26 cellular contexts compared by ENCODE assay signal in genomic region chr11:17286332-17286731, GRCh38. TPM values are rescaled to one million over a fixed set of nuclear protein-coding genes. Genes with fewer than 3 reads are reported as not detected.
DNase-seq lines count a peak whose midpoint lies in the region; ATAC-seq and TF ChIP-seq lines count a peak whose summit lies in the region.
"Had no signal": no experiment of that assay in that cellular context is flagged by ENCODE, and none has a peak within 500 bp of the region (broad histone marks: within the 10 kb centered on the region; RNA-seq: fewer than 3 reads in every experiment).

No MANE protein-coding gene starts in this region.

- no peak for DNase-seq in activated T-cell treated with anti-CD3 and anti-CD28 coated beads, Interleukin-2, amount 50 U/mL, for 24 hours
- no peak for DNase-seq in activated T-cell treated with anti-CD3 and anti-CD28 coated beads for 4 hours
- no peak for DNase-seq in CD8-positive, alpha-beta memory T cell
- DNase-seq in activated T-helper 1 cell treated with anti-CD3 and anti-CD28 coated beads, Interleukin-12 subunit alpha, Interleukin-12 subunit beta, Interleukin-2, Interleukin-4 antibody, amounts not matched to agents 30 ng/mL and 10 ng/mL and 1 ng/mL, durations not matched to agents 14 hours and 24 hours and 36 hours (ENCODE audit: low spot score) = no peak
- no peak for DNase-seq in natural killer cell treated with Interleukin-12 subunit alpha and Interleukin-12 subunit beta and Interleukin-15 and Interleukin-18, amount 100 ng/mL, for 72 hours (ENCODE audit: low spot score)
- no peak for DNase-seq in glomerular visceral epithelial cell (ENCODE audit: extremely low spot score)
- DNase-seq in posterior cingulate gyrus = no peak
- DNase-seq: activated T-cell treated with anti-CD3 and anti-CD28 coated beads, Interleukin-2, amount 50 U/mL, for 48 hours; colonic mucosa; COR-L47; H7; hippocampal formation; left colon; NCI-H1417 treated with DMSO at 0.1 percent for 48 hours; NCI-H2029 treated with DMSO at 0.1 percent for 48 hours; NCI-H524 treated with DMSO at 0.1 percent for 48 hours; pancreas; retina had no signal

- CTCF ChIA-PET in CD8-positive, alpha-beta memory T cell (lab: Charles Lee) = interaction anchor here (1.0 to 2.1 kb wide), 2 partner anchors 10 to 68 kb away, joined by 5 to 7 read pairs; partner anchors contain the start of gene NUCB2

- peak overlapping the region; percentile 3 for H3K4me3 ChIP-seq in CD8-positive, alpha-beta memory T cell (ENCODE audit: low read length)
- H3K4me3 ChIP-seq: ascending aorta, cardiac muscle cell, colonic mucosa, mucosa of descending colon, pancreas had no signal

- H3K27me3 Mint-ChIP-seq in activated T-cell treated with anti-CD3 and anti-CD28 coated beads, Interleukin-2, amount 50 U/mL, for 24 hours = no peaks in the 10 kb centered on the region
- H3K27me3 Mint-ChIP-seq in CD8-positive, alpha-beta memory T cell = no peaks in the 10 kb centered on the region
- H3K27me3 Mint-ChIP-seq in activated T-helper 1 cell treated with anti-CD3 and anti-CD28 coated beads, Interleukin-12 subunit alpha, Interleukin-12 subunit beta, Interleukin-2, Interleukin-4 antibody, amounts not matched to agents 30 ng/mL and 10 ng/mL and 1 ng/mL, durations not matched to agents 14 hours and 24 hours and 36 hours (ENCODE audit: insufficient read depth) = peaks cover 1% of the 10 kb centered on the region
- H3K27me3 Mint-ChIP-seq in natural killer cell treated with Interleukin-12 subunit alpha and Interleukin-12 subunit beta and Interleukin-15 and Interleukin-18, amount 100 ng/mL, for 72 hours = no peaks in the 10 kb centered on the region
- H3K27me3 Mint-ChIP-seq: B cell had no signal

- no peaks in the 10 kb centered on the region for H3K27me3 ChIP-seq in CD8-positive, alpha-beta memory T cell (ENCODE audit: insufficient read depth, low read length, poor library complexity, severe bottlenecking)
- H3K27me3 ChIP-seq: ascending aorta, cardiac muscle cell, colonic mucosa, pancreas had no signal

- peaks cover 36% of the 10 kb centered on the region for H3K36me3 Mint-ChIP-seq in activated T-cell treated with anti-CD3 and anti-CD28 coated beads, Interleukin-2, amount 50 U/mL, for 24 hours (ENCODE audit: low read depth)
- H3K36me3 Mint-ChIP-seq in CD8-positive, alpha-beta memory T cell = peaks cover 8 to 44% (median 10%) of the 10 kb centered on the region in 3 donors
- H3K36me3 Mint-ChIP-seq in activated T-helper 1 cell treated with anti-CD3 and anti-CD28 coated beads, Interleukin-12 subunit alpha, Interleukin-12 subunit beta, Interleukin-2, Interleukin-4 antibody, amounts not matched to agents 30 ng/mL and 10 ng/mL and 1 ng/mL, durations not matched to agents 14 hours and 24 hours and 36 hours (ENCODE audit: low read depth) = peaks cover 42% of the 10 kb centered on the region
- no peaks in the 10 kb centered on the region for H3K36me3 Mint-ChIP-seq in natural killer cell treated with Interleukin-12 subunit alpha and Interleukin-12 subunit beta and Interleukin-15 and Interleukin-18, amount 100 ng/mL, for 72 hours

- intact Hi-C loops in activated T-helper 1 cell treated with anti-CD3 and anti-CD28 coated beads, Interleukin-12 subunit alpha, Interleukin-12 subunit beta, Interleukin-2, Interleukin-4 antibody, amounts not matched to agents 30 ng/mL and 10 ng/mL and 1 ng/mL, durations not matched to agents 14 hours and 24 hours and 36 hours (cut with micrococcal nuclease) = loop anchor here (1.0 kb wide), 1 partner anchor 12 kb away; no protein-coding TSS in a partner anchor
- intact Hi-C loops in posterior cingulate gyrus (cut with DNase I) = no loop called here

- H3K36me3 ChIP-seq in CD8-positive, alpha-beta memory T cell (ENCODE audit: insufficient read depth, low read length) = no peaks in the 10 kb centered on the region
- H3K36me3 ChIP-seq: colonic mucosa had no signal

- POLR2A ChIA-PET in CD8-positive, alpha-beta memory T cell (lab: Charles Lee) = interaction anchor here (0.6 to 2.7 kb wide), 5 partner anchors 9 to 103 kb away, joined by 3 to 17 read pairs (median 3); partner anchors contain the start of gene NUCB2

- H3K27ac Mint-ChIP-seq in activated T-cell treated with anti-CD3 and anti-CD28 coated beads, Interleukin-2, amount 50 U/mL, for 24 hours = peak overlapping the region; percentile 30
- H3K27ac Mint-ChIP-seq in CD8-positive, alpha-beta memory T cell = peak overlapping the region; percentile 62 to 90 (median 79)
- peak overlapping the region; percentile 44 for H3K27ac Mint-ChIP-seq in activated T-helper 1 cell treated with anti-CD3 and anti-CD28 coated beads, Interleukin-12 subunit alpha, Interleukin-12 subunit beta, Interleukin-2, Interleukin-4 antibody, amounts not matched to agents 30 ng/mL and 10 ng/mL and 1 ng/mL, durations not matched to agents 14 hours and 24 hours and 36 hours
- H3K27ac Mint-ChIP-seq in natural killer cell treated with Interleukin-12 subunit alpha and Interleukin-12 subunit beta and Interleukin-15 and Interleukin-18, amount 100 ng/mL, for 72 hours = peak overlapping the region; percentile 28 to 56
- H3K27ac Mint-ChIP-seq: activated naive CD4-positive, alpha-beta T cell treated with anti-CD3 and anti-CD28 coated beads, Interleukin-2, amount 50 U/mL, for 72 hours; B cell had no signal

- peaks cover 45% of the 10 kb centered on the region for H3K4me1 ChIP-seq in CD8-positive, alpha-beta memory T cell (ENCODE audit: insufficient read depth, low read length)
- H3K4me1 ChIP-seq: ascending aorta, colonic mucosa had no signal

- H3K4me3 Mint-ChIP-seq in activated T-cell treated with anti-CD3 and anti-CD28 coated beads, Interleukin-2, amount 50 U/mL, for 24 hours = no peak overlapping the region
- peak overlapping the region in 4 of 7 donors; percentile 16 to 62 (median 50) for H3K4me3 Mint-ChIP-seq in CD8-positive, alpha-beta memory T cell
- H3K4me3 Mint-ChIP-seq in activated T-helper 1 cell treated with anti-CD3 and anti-CD28 coated beads, Interleukin-12 subunit alpha, Interleukin-12 subunit beta, Interleukin-2, Interleukin-4 antibody, amounts not matched to agents 30 ng/mL and 10 ng/mL and 1 ng/mL, durations not matched to agents 14 hours and 24 hours and 36 hours = no peak overlapping the region
- H3K4me3 Mint-ChIP-seq in natural killer cell treated with Interleukin-12 subunit alpha and Interleukin-12 subunit beta and Interleukin-15 and Interleukin-18, amount 100 ng/mL, for 72 hours = no peak overlapping the region
- H3K4me3 Mint-ChIP-seq: B cell had no signal

- ATAC-seq in natural killer cell treated with Interleukin-12 subunit alpha and Interleukin-12 subunit beta and Interleukin-15 and Interleukin-18, amount 100 ng/mL, for 72 hours = peak in 1 of 2 donors; percentile 48
- ATAC-seq in SK-N-SH treated with all-trans-retinoic acid at 6 μM for 48 hours = no peak
- ATAC-seq: left colon, pancreas had no signal

- H3K4me1 Mint-ChIP-seq in activated T-cell treated with anti-CD3 and anti-CD28 coated beads, Interleukin-2, amount 50 U/mL, for 24 hours (ENCODE audit: low read depth) = peaks cover 53% of the 10 kb centered on the region
- H3K4me1 Mint-ChIP-seq in CD8-positive, alpha-beta memory T cell = peaks cover 46 to 72% (median 69%) of the 10 kb centered on the region in 3 donors
- peaks cover 50% of the 10 kb centered on the region for H3K4me1 Mint-ChIP-seq in activated T-helper 1 cell treated with anti-CD3 and anti-CD28 coated beads, Interleukin-12 subunit alpha, Interleukin-12 subunit beta, Interleukin-2, Interleukin-4 antibody, amounts not matched to agents 30 ng/mL and 10 ng/mL and 1 ng/mL, durations not matched to agents 14 hours and 24 hours and 36 hours (ENCODE audit: low read depth)
- peaks cover 22 to 24% of the 10 kb centered on the region in 2 donors for H3K4me1 Mint-ChIP-seq in natural killer cell treated with Interleukin-12 subunit alpha and Interleukin-12 subunit beta and Interleukin-15 and Interleukin-18, amount 100 ng/mL, for 72 hours (ENCODE audit: low read depth in 2 of 2)

- H3K27ac ChIP-seq in CD8-positive, alpha-beta memory T cell (ENCODE audit: low read depth, low read length) = no peak overlapping the region
- H3K27ac ChIP-seq: ascending aorta, cardiac muscle cell, colonic mucosa, epithelial cell of prostate, KMS-11, pancreas had no signal

- H3K9me3 Mint-ChIP-seq in activated T-cell treated with anti-CD3 and anti-CD28 coated beads, Interleukin-2, amount 50 U/mL, for 24 hours = no peaks in the 10 kb centered on the region
- H3K9me3 Mint-ChIP-seq in CD8-positive, alpha-beta memory T cell = peaks cover 0 to 2% (median 0%) of the 10 kb centered on the region in 5 donors
- no peaks in the 10 kb centered on the region for H3K9me3 Mint-ChIP-seq in activated T-helper 1 cell treated with anti-CD3 and anti-CD28 coated beads, Interleukin-12 subunit alpha, Interleukin-12 subunit beta, Interleukin-2, Interleukin-4 antibody, amounts not matched to agents 30 ng/mL and 10 ng/mL and 1 ng/mL, durations not matched to agents 14 hours and 24 hours and 36 hours
- no peaks in the 10 kb centered on the region for H3K9me3 Mint-ChIP-seq in natural killer cell treated with Interleukin-12 subunit alpha and Interleukin-12 subunit beta and Interleukin-15 and Interleukin-18, amount 100 ng/mL, for 72 hours
- H3K9me3 Mint-ChIP-seq: activated naive CD4-positive, alpha-beta T cell treated with anti-CD3 and anti-CD28 coated beads, Interleukin-2, amount 50 U/mL, for 72 hours had no signal

- H3K9me3 ChIP-seq in CD8-positive, alpha-beta memory T cell (ENCODE audit: low read length) = no peaks in the 10 kb centered on the region
- H3K9me3 ChIP-seq: ascending aorta, colonic mucosa, mucosa of descending colon, pancreas had no signal

TF ChIP-seq in SK-N-SH treated with all-trans-retinoic acid at 6 μM for 48 hours, 23 proteins besides CTCF, POLR2A, EP300 and RAD21 (continues in another document):
- no peak for TF ChIP-seq ISL1 (CRISPR knock-in tag; IDR thresholded peaks at IDR 0.05)
- TF ChIP-seq ZC3H10 (CRISPR knock-in tag; IDR thresholded peaks at IDR 0.05) = no peak
- no peak for TF ChIP-seq BACH2 (CRISPR knock-in tag; IDR thresholded peaks at IDR 0.05; ENCODE audit: borderline replicate concordance)
- no peak for TF ChIP-seq ZNF70 (CRISPR knock-in tag; IDR thresholded peaks at IDR 0.05)

RNA-seq across cellular contexts. Expression of gene NUCB2, which starts 9.8 kb away (rescaled TPM):
- 10 to 100 TPM; 30.3 to 33.3 TPM for total RNA-seq in CD8-positive, alpha-beta memory T cell
- polyA plus RNA-seq in CD8-positive, alpha-beta memory T cell = 218 TPM
- 51.1 and 61.7 TPM in 2 replicates for total RNA-seq in activated T-helper 1 cell treated with anti-CD3 and anti-CD28 coated beads, Interleukin-12 subunit alpha, Interleukin-12 subunit beta, Interleukin-2, Interleukin-4 antibody, amounts not matched to agents 30 ng/mL and 10 ng/mL and 1 ng/mL, durations not matched to agents 14 hours and 24 hours and 36 hours
- 10 to 100 TPM; 43.6 to 50.4 TPM for total RNA-seq in natural killer cell treated with Interleukin-12 subunit alpha and Interleukin-12 subunit beta and Interleukin-15 and Interleukin-18, amount 100 ng/mL, for 72 hours

Comparison
In these comparisons a context has a peak if more than half of its experiments do, and no peak if none do; other contexts are left out.
1. H3K4me3 Mint-ChIP-seq: peak in CD8-positive, alpha-beta memory T cell (4 of 7); none in activated T-cell treated with anti-CD3 and anti-CD28 coated beads, Interleukin-2, amount 50 U/mL, for 24 hours (single experiment), activated T-helper 1 cell treated with anti-CD3 and anti-CD28 coated beads, Interleukin-12 subunit alpha, Interleukin-12 subunit beta, Interleukin-2, Interleukin-4 antibody, amounts not matched to agents 30 ng/mL and 10 ng/mL and 1 ng/mL, durations not matched to agents 14 hours and 24 hours and 36 hours (single experiment) and natural killer cell treated with Interleukin-12 subunit alpha and Interleukin-12 subunit beta and Interleukin-15 and Interleukin-18, amount 100 ng/mL, for 72 hours (single experiment).
2. Peak in every context shown above with its lines, with median percentiles within 50 percentile points of each other: H3K27ac Mint-ChIP-seq.